27 cellular contexts compared by ENCODE assay signal in genomic region chr5:45274241-45274640, GRCh38.
"Had no signal": no experiment of that assay in that cellular context is flagged by ENCODE, and none has a peak within 500 bp of the region (broad histone marks: within the 10 kb centered on the region; RNA-seq: fewer than 3 reads in every experiment).

No MANE protein-coding gene starts in this region.

- FAIRE-seq: bronchial epithelial cell, urothelium cell line had no signal

- H3K4me3 ChIP-seq: gastroesophageal sphincter, heart left ventricle, right lobe of liver, skin epidermis, tibial artery had no signal

- H3K9me3 ChIP-seq: gastroesophageal sphincter, heart left ventricle, right lobe of liver, tibial artery had no signal

- H3K27me3 ChIP-seq: gastroesophageal sphincter, heart left ventricle, right lobe of liver, tibial artery had no signal

- ATAC-seq: activated CD4-positive, alpha-beta T cell treated with anti-CD3 and anti-CD28 coated beads for 36 hours; activated T-cell treated with anti-CD3 and anti-CD28 coated beads, Interleukin-2, amount 50 U/mL, for 4 hours; gastroesophageal sphincter; heart left ventricle; left ventricle myocardium superior; stimulated activated effector memory CD8-positive, alpha-beta T cell treated with anti-CD3 and anti-CD28 coated beads, Interleukin-12 subunit alpha, Interleukin-12 subunit beta, amount 100 ng/mL, for 72 hours; stimulated activated naive CD8-positive, alpha-beta T cell treated with anti-CD3 and anti-CD28 coated beads, Interleukin-15, amount 100 ng/mL, for 72 hours had no signal

- H2AFZ ChIP-seq: parathyroid adenoma had no signal

- H3K27ac ChIP-seq: gastroesophageal sphincter, heart left ventricle, parathyroid adenoma, right lobe of liver, skin epidermis, tibial artery had no signal

- H3K79me2 ChIP-seq: parathyroid adenoma had no signal

- H3K36me3 ChIP-seq: gastroesophageal sphincter, heart left ventricle, right lobe of liver, tibial artery had no signal

- H3K9ac ChIP-seq: parathyroid adenoma had no signal

- DNase-seq: activated B cell treated with CpG ODN at 0.5 μM for 24 hours; activated CD4-positive, alpha-beta T cell treated with anti-CD3 and anti-CD28 coated beads for 36 hours; activated CD4-positive, alpha-beta T cell treated with anti-CD3 and anti-CD28 coated beads, Interleukin-2, amount 50 U/mL, for 4 hours; activated CD8-positive, alpha-beta memory T cell treated with anti-CD3 and anti-CD28 coated beads, Interleukin-2, amount 50 U/mL, for 48 hours; activated naive CD4-positive, alpha-beta T cell; activated naive CD8-positive, alpha-beta T cell treated with anti-CD3 and anti-CD28 coated beads for 36 hours; activated T-cell treated with anti-CD3 and anti-CD28 coated beads, Interleukin-2, amount 50 U/mL, for 4 hours; amniotic stem cell; cortex of kidney; endodermal cell; heart left ventricle; islet precursor cell; left ventricle myocardium superior; mammary epithelial cell; midbrain; nephron progenitor cell; right lobe of liver; stimulated activated CD4-positive, alpha-beta T cell treated with anti-CD3 and anti-CD28 coated beads, Interleukin-2, amount 100 ng/mL, for 24 hours; stimulated activated naive CD8-positive, alpha-beta T cell treated with anti-CD3 and anti-CD28 coated beads, Interleukin-15, amount 100 ng/mL, for 72 hours; T-helper 9 cell; tibial artery had no signal

- H3K4me1 ChIP-seq: gastroesophageal sphincter, parathyroid adenoma, tibial artery had no signal
